ENCODE assay signal across 8 cellular contexts in the genomic region with DNA sequence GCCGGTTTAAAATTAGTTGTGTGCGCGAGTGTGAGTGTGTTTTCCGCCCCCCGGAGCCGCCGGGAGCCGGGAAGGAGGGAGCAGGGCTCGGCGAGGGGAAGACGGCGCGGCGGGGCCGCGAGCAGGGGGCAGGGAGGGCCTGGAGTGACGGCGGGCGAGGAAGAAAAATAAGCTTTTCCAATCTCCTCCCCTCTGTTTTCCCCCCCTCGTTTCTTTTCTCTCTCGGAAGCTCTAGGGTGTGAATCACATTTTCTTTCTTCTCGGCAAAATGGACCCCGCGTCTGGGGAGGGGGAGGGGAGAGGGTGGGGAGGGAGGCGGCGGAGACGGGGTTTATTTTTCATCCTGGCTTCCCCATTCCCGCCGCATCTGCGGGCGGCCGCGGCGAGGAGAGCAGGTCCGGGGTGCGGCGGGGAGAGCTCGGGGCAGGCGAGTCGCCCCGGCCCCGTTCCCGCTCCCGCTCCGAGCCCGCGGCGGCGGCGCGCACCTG. TPM values are rescaled to one million over a fixed set of nuclear protein-coding genes. Genes with fewer than 3 reads are reported as not detected.
DNase-seq lines count a peak whose midpoint lies in the region; ATAC-seq and TF ChIP-seq lines count a peak whose summit lies in the region.

No MANE protein-coding gene starts in this region.

- POLR2A ChIA-PET in activated CD4-positive, alpha-beta memory T cell treated with anti-CD3 and anti-CD28 coated beads for 36 hours (lab: Charles Lee), result interaction anchor here (0.7 to 9.2 kb wide), 10 partner anchors 9 to 147 kb away, joined by 3 to 108 read pairs (median 4); a partner anchor contains a TSS

- peak; percentile 74 for DNase-seq in GM04504 (ENCODE audit: low read depth)
- DNase-seq in NCI-H526 treated with DMSO at 0.1 percent for 48 hours (lab: John Stamatoyannopoulos, UW), result peak; percentile 48
- DNase-seq in activated CD4-positive, alpha-beta memory T cell treated with anti-CD3 and anti-CD28 coated beads for 36 hours, result peak; percentile 80
- peak; percentile 66 to 94 for DNase-seq in dermis microvascular lymphatic vessel endothelial cell (ENCODE audit: low read depth in 2 of 2)
- peak; percentile 71 to 94 for DNase-seq in lower leg skin (ENCODE audit: low spot score in 2 of 2)
- peak; percentile 60 to 61 for DNase-seq in stimulated activated CD4-positive, alpha-beta T cell treated with anti-CD3 and anti-CD28 coated beads, Interleukin-2, amount 100 ng/mL, for 48 hours

- peaks cover 16% of the 10 kb centered on the region for H3K36me3 Mint-ChIP-seq in activated CD4-positive, alpha-beta memory T cell treated with anti-CD3 and anti-CD28 coated beads for 36 hours

- peaks cover 25% of the 10 kb centered on the region for H3K4me1 Mint-ChIP-seq in activated CD4-positive, alpha-beta memory T cell treated with anti-CD3 and anti-CD28 coated beads for 36 hours (ENCODE audit: low read depth)

- TF ChIP-seq CTCF in lower leg skin (IDR thresholded peaks at IDR 0.05), result no peak

- peak overlapping the region; percentile 81 for H3K4me3 Mint-ChIP-seq in activated CD4-positive, alpha-beta memory T cell treated with anti-CD3 and anti-CD28 coated beads for 36 hours

- 1% methylated on average over 39 to 47 of the region's 51 CpGs for WGBS in lower leg skin, 2 donors

- intact Hi-C loops in activated CD4-positive, alpha-beta memory T cell treated with anti-CD3 and anti-CD28 coated beads for 36 hours (cut with micrococcal nuclease), result loop anchor here (1.0 to 5.0 kb wide), 4 partner anchors 11 to 55 kb away; a partner anchor contains a TSS
- intact Hi-C loops in lower leg skin (cut with DNase I; ENCODE audit: low total_unique reads), result no loop called here

- H3K27me3 Mint-ChIP-seq in activated CD4-positive, alpha-beta memory T cell treated with anti-CD3 and anti-CD28 coated beads for 36 hours, result no peaks in the 10 kb centered on the region

- TF ChIP-seq POLR2A in lower leg skin (IDR thresholded peaks at IDR 0.05), result peak in 1 of 2 donors; percentile 89

- CTCF ChIA-PET in activated CD4-positive, alpha-beta memory T cell treated with anti-CD3 and anti-CD28 coated beads for 36 hours (lab: Charles Lee), result interaction anchor here (1.1 to 1.7 kb wide), 3 partner anchors 8 to 19 kb away, joined by 3 to 5 read pairs (median 3); no protein-coding TSS in a partner anchor

- peak; percentile 22 for ATAC-seq in HG03175 (IDR thresholded peaks at IDR 0.05; ENCODE audit: unreplicated experiment)
- ATAC-seq in GM21367 (IDR thresholded peaks at IDR 0.05; ENCODE audit: unreplicated experiment), result no peak

- H3K27ac Mint-ChIP-seq in activated CD4-positive, alpha-beta memory T cell treated with anti-CD3 and anti-CD28 coated beads for 36 hours, result peak overlapping the region; percentile 95

- H3K4me3 ChIP-seq in lower leg skin (ENCODE audit: low read depth, poor library complexity, severe bottlenecking), result peak overlapping the region; percentile 64

- no peaks in the 10 kb centered on the region for H3K9me3 Mint-ChIP-seq in activated CD4-positive, alpha-beta memory T cell treated with anti-CD3 and anti-CD28 coated beads for 36 hours

RNA-seq across cellular contexts. Expression of a gene that starts 0.9 kb away (rescaled TPM):
- total RNA-seq in activated CD4-positive, alpha-beta memory T cell treated with anti-CD3 and anti-CD28 coated beads for 36 hours, result 10 to 100 TPM; 12.0 to 12.1 TPM
- 3.0 and 5.6 TPM in 2 replicates for total RNA-seq in dermis microvascular lymphatic vessel endothelial cell
- total RNA-seq in lower leg skin, result 10 to 100 TPM; 19.4 to 23.4 (median 20.5) TPM

RNA-seq across cellular contexts. Expression of a gene that starts 36.8 kb away (rescaled TPM):
- 10 to 100 TPM; 17.3 TPM for total RNA-seq in activated CD4-positive, alpha-beta memory T cell treated with anti-CD3 and anti-CD28 coated beads for 36 hours
- total RNA-seq in dermis microvascular lymphatic vessel endothelial cell (29.1 and 36.4 TPM in 2 replicates), lower leg skin (10 to 100 TPM; 40.3 to 55.5 (median 45.3) TPM)
